ENCODE assay signal across 8 cellular contexts in the genomic region with DNA sequence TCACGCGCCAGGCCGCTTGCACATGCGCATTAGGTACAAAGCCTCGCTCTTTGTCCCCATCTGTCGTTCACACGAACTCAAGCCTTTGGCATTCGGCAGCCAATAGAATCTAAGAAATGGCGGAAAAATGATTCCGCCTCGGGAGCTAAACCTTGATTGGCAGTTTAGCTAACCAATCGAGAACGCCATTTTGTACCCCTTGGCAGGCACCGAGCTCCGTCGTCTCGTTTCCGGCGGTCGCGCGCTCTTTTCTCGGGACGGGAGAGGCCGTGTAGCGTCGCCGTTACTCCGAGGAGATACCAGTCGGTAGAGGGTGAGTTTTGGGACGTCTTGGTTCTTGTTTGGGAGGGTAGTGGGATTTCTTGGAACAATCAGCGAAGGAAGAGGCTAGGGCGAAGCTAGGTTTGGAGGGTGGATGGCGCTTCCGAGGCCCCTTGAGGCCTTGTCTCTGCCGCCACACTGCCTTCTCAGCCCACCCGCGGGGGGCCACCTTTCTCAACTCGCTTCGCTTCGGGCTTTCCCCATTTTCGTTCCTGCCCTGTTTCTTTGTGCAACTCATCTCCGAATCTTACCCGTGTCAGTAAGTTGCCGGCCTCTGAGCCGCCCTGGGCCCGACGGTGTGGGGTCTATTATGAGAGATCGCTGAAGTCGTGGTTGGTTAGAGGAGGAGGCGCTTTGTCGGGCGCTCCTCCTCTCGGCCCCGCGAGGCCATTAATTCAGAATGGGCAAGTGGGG. TPM values are rescaled to one million over a fixed set of nuclear protein-coding genes. Genes with fewer than 3 reads are reported as not detected.
DNase-seq lines count a peak whose midpoint lies in the region; ATAC-seq and TF ChIP-seq lines count a peak whose summit lies in the region.

A gene with protein sequence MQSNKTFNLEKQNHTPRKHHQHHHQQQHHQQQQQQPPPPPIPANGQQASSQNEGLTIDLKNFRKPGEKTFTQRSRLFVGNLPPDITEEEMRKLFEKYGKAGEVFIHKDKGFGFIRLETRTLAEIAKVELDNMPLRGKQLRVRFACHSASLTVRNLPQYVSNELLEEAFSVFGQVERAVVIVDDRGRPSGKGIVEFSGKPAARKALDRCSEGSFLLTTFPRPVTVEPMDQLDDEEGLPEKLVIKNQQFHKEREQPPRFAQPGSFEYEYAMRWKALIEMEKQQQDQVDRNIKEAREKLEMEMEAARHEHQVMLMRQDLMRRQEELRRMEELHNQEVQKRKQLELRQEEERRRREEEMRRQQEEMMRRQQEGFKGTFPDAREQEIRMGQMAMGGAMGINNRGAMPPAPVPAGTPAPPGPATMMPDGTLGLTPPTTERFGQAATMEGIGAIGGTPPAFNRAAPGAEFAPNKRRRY (plus strand): TSS at position 227 of the 735 bp plus-strand sequence. CDS start 7,003 bp downstream, outside the sequence.

- no peaks in the 10 kb centered on the region for H3K9me2 ChIP-seq in PC-9 (ENCODE audit: insufficient read depth)

- H3K4me3 ChIP-seq in Jurkat, Clone E6-1 (ENCODE audit: low read length): peak within 1 kb of the TSS; percentile 59
- peak within 1 kb of the TSS; percentile 77 for H3K4me3 ChIP-seq in PC-9
- peak within 1 kb of the TSS; percentile 79 for H3K4me3 ChIP-seq in epithelial cell of proximal tubule (ENCODE audit: low read depth, low read length)

- peak; percentile 96 for DNase-seq in DMS114 treated with DMSO at 0.1 percent for 48 hours (lab: John Stamatoyannopoulos, UW; ENCODE audit: unreplicated experiment)
- DNase-seq in Jurkat, Clone E6-1 (ENCODE audit: low read depth, low spot score): peak; percentile 99
- peak; percentile 83 to 97 for DNase-seq in PC-9
- peak; percentile 70 for DNase-seq in activated T-cell treated with anti-CD3 and anti-CD28 coated beads, Interleukin-2, amount 50 U/mL, for 1 hour
- DNase-seq in epithelial cell of proximal tubule (ENCODE audit: low read depth): peak; percentile 90
- peak; percentile 95 for DNase-seq in mucosa of gallbladder (ENCODE audit: low spot score)
- DNase-seq in stimulated activated CD8-positive, alpha-beta memory T cell treated with anti-CD3 and anti-CD28 coated beads, Interleukin-4, amount 100 ng/mL, for 4 hours (ENCODE audit: low read depth in 2 of 2, low spot score in 1 of 2): peak; percentile 6 to 60

- H3F3A ChIP-seq in PC-9 (ENCODE audit: insufficient read depth, low read depth): peaks cover 10% of the 10 kb centered on the region; the same call in 1 of the 2 replicates

- H2AFZ ChIP-seq in PC-9: peak within 1 kb of the TSS; percentile 82

- CTCF ChIA-PET in PC-9 (lab: Charles Lee): interaction anchor here (0.7 kb wide), 1 partner anchor 211 kb away, joined by 3 read pairs; no protein-coding TSS in a partner anchor

- POLR2A ChIA-PET in PC-9 (lab: Charles Lee; ENCODE audit: unreplicated experiment): interaction anchor here (0.6 to 1.0 kb wide), 5 partner anchors 82 to 1115 kb away, joined by 4 to 9 read pairs (median 6); a partner anchor contains a TSS

- TF ChIP-seq CTCF in PC-9 (conservative IDR thresholded peaks at IDR 0.05) (no peak), epithelial cell of proximal tubule (conservative IDR thresholded peaks at IDR 0.05; ENCODE audit: low read depth, low read length) (peak; percentile 12)

- H3K27me3 ChIP-seq in PC-9 (ENCODE audit: insufficient read depth, low read depth): no peaks in the 10 kb centered on the region

- H3K36me3 ChIP-seq in PC-9 (ENCODE audit: low read depth): 0 out of 2 replicates have a peak, but pooled peaks cover 24% of the 10 kb centered on the region

- peaks cover 17% of the 10 kb centered on the region for H3K4me1 ChIP-seq in PC-9 (replicated peaks; ENCODE audit: insufficient read depth)

- H3K27ac ChIP-seq in PC-9: peak within 1 kb of the TSS; percentile 79

- TSS peak; percentile 88 for BruUV-seq in PC-9 (replicated peaks; lab: Mats Ljungman, UMichigan)

- intact Hi-C loops in PC-9 (cut with micrococcal nuclease; ENCODE audit: unreplicated experiment): loop anchor here (2.0 kb wide), 2 partner anchors 29 to 101 kb away; a partner anchor contains a TSS

- peaks cover 34% of the 10 kb centered on the region for H4K20me1 ChIP-seq in PC-9 (ENCODE audit: insufficient read depth)

- peak; percentile 82 for ATAC-seq in GM21576 (IDR thresholded peaks at IDR 0.05; ENCODE audit: unreplicated experiment)

- H3K79me2 ChIP-seq in PC-9 (ENCODE audit: low read depth): peaks cover 49% of the 10 kb centered on the region

- H3K9me3 ChIP-seq in PC-9 (ENCODE audit: insufficient read depth, low read depth): no peaks in the 10 kb centered on the region

- H3K4me2 ChIP-seq in PC-9: peak within 1 kb of the TSS; percentile 94

RNA-seq across cellular contexts. Expression of the gene that starts here (rescaled TPM):
- 887 TPM for polyA plus RNA-seq in Jurkat, Clone E6-1 (2012; ENCODE audit: insufficient read depth, insufficient read length)
- total RNA-seq in PC-9 (2021): 499 and 551 TPM in 2 replicates
- total RNA-seq in epithelial cell of proximal tubule: 424 and 435 TPM in 2 replicates
- total RNA-seq in mucosa of gallbladder: 323 TPM

Comparison
In these comparisons a context has a peak if more than half of its experiments do, and no peak if none do; other contexts are left out.
1. Peak in every context shown above with its lines: DNase-seq, ATAC-seq, H3K4me3 ChIP-seq and H3K27ac ChIP-seq.
2. DNase-seq: peak in every context shown above with its lines; median percentile 99 in Jurkat, Clone E6-1; 96 in DMS114 treated with DMSO at 0.1 percent for 48 hours; 95 in mucosa of gallbladder; 90 in PC-9; 90 in epithelial cell of proximal tubule; 70 in activated T-cell treated with anti-CD3 and anti-CD28 coated beads, Interleukin-2, amount 50 U/mL, for 1 hour; 33 in stimulated activated CD8-positive, alpha-beta memory T cell treated with anti-CD3 and anti-CD28 coated beads, Interleukin-4, amount 100 ng/mL, for 4 hours.